ENCODE assay signal across 1 cellular context in genomic region chr6:64973142-64973541, GRCh38.
A peak's percentile ranks its signal among the peaks of the same experiment; 100 is the strongest.
TF ChIP-seq lines count a peak whose summit lies in the region.

No MANE protein-coding gene starts in this region.

TF ChIP-seq in HepG2, 621 proteins besides CTCF, POLR2A, EP300 and RAD21 (continued from another document):
- TF ChIP-seq TRIM22 (IDR thresholded peaks at IDR 0.05) (no peak), ATF7 (IDR thresholded peaks at IDR 0.05) (peak; percentile 78), ATF7 (CRISPR knock-in tag; IDR thresholded peaks at IDR 0.05) (no peak)
